Comparison of ENCODE assay signal across 18 cellular contexts in the genomic region with DNA sequence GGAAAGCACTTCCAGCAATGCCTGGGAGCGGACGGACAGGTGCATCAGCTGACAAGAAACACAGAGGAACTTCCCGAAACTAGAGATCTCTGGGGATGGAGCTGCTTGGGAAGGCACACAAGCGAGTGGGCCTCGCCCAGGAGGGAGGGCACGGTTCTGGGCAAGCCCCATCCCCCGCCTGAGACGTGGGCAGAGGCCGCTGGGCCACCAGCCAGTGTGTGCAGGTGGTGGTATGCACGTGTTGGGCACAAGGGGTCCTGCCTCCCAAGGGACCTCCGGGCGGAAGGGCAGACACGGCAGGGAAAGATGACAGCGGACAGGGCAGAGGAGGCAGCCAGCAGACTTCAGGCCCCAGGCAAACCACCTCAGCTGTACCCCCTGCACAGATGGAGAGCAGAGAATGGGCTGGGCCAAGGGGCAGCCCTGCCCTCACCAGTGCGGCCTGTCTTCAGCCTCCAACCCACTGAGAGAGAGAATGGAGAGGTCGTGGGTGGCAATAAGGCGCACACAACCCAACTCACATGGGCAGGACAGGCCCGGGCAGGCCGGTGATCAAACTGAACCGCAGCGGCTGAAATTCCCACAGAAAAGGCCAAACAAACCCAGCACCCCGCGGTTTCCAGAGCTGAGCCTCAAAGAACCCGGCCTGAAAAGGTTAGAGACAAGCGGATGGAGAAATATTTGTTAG. TPM values are rescaled to one million over a fixed set of nuclear protein-coding genes. Genes with fewer than 3 reads are reported as not detected.
DNase-seq lines count a peak whose midpoint lies in the region; ATAC-seq and TF ChIP-seq lines count a peak whose summit lies in the region.
"Had no signal": no experiment of that assay in that cellular context is flagged by ENCODE, and none has a peak within 500 bp of the region (broad histone marks: within the 10 kb centered on the region; RNA-seq: fewer than 3 reads in every experiment).

No MANE protein-coding gene starts in this region.

- ATAC-seq in sciatic nerve: peak; percentile 61
- ATAC-seq in GM21381 (IDR thresholded peaks at IDR 0.05; ENCODE audit: unreplicated experiment): no peak
- ATAC-seq in lower lobe of right lung: no peak
- ATAC-seq: activated CD4-positive, alpha-beta T cell treated with anti-CD3 and anti-CD28 coated beads for 36 hours; naive thymus-derived CD8-positive, alpha-beta T cell had no signal

- H3K4me3 ChIP-seq in astrocyte of the cerebellum (ENCODE audit: low read depth, low read length) (no peak overlapping the region), esophagus squamous epithelium (no peak overlapping the region), lower lobe of right lung (no peak overlapping the region)
- H3K4me3 ChIP-seq: heart left ventricle, tibial artery had no signal

- in situ Hi-C loops in astrocyte of the cerebellum (cut with HindIII; ENCODE audit: low sequenced_read_pairs): loop anchor here (25.0 kb wide), 1 partner anchor 212 kb away; no protein-coding TSS in a partner anchor

- H3K9me3 ChIP-seq in esophagus squamous epithelium (no peaks in the 10 kb centered on the region), lower lobe of right lung (peaks cover 1% of the 10 kb centered on the region)
- H3K9me3 ChIP-seq: tibial artery had no signal

- H3K27ac ChIP-seq in C4-2B (peak overlapping the region; percentile 20; the same call in 1 of the 2 replicates), esophagus squamous epithelium (peak overlapping the region; percentile 34 to 83 (median 74)), lower lobe of right lung (no peak overlapping the region)

- no peak for TF ChIP-seq POLR2A in esophagus squamous epithelium (IDR thresholded peaks at IDR 0.05)

- peaks cover 0 to 57% (median 0%) of the 10 kb centered on the region in 3 donors for H3K36me3 ChIP-seq in esophagus squamous epithelium
- H3K36me3 ChIP-seq in lower lobe of right lung: peaks cover 24% of the 10 kb centered on the region

- TF ChIP-seq CTCF in C4-2B (conservative IDR thresholded peaks at IDR 0.05): no peak
- TF ChIP-seq CTCF in astrocyte of the cerebellum (IDR thresholded peaks at IDR 0.05; ENCODE audit: low read depth, low read length, missing control alignments): no peak
- no peak for TF ChIP-seq CTCF in esophagus squamous epithelium (IDR thresholded peaks at IDR 0.05)
- no peak for TF ChIP-seq CTCF in lower lobe of right lung (IDR thresholded peaks at IDR 0.05)

- WGBS in esophagus squamous epithelium, 2 donors: 43 to 70% methylated on average over 11 to 16 of the region's 25 CpGs

- DNase-seq in astrocyte of the cerebellum (ENCODE audit: low read depth): peak; percentile 77
- no peak for DNase-seq in esophagus squamous epithelium (lab: John Stamatoyannopoulos, UW)
- DNase-seq in sciatic nerve (ENCODE audit: low spot score): no peak
- DNase-seq in stimulated activated naive CD4-positive, alpha-beta T cell treated with Interleukin-2 at 50 U/mL for 16 hours (lab: John Stamatoyannopoulos, UW): no peak
- DNase-seq in NCI-H2171 (lab: John Stamatoyannopoulos, UW): no peak
- DNase-seq in lower lobe of right lung: no peak
- DNase-seq: activated CD4-positive, alpha-beta T cell treated with anti-CD3 and anti-CD28 coated beads for 36 hours; activated naive CD4-positive, alpha-beta T cell treated with anti-CD3 and anti-CD28 coated beads, Interleukin-2, amount 50 U/mL, for 16 hours; Calu3; erythroblast; heart left ventricle; naive thymus-derived CD8-positive, alpha-beta T cell; NCI-H1930; RPMI8226; stimulated activated CD4-positive, alpha-beta T cell treated with anti-CD3 and anti-CD28 coated beads, Interleukin-1b, Interleukin-23, amount 100 ng/mL, for 48 hours; tibial artery had no signal

- H3K4me1 ChIP-seq in esophagus squamous epithelium (peaks cover 0 to 34% (median 6%) of the 10 kb centered on the region in 3 donors), lower lobe of right lung (no peaks in the 10 kb centered on the region)

- intact Hi-C loops in esophagus squamous epithelium (cut with DNase I) (no loop called here), sciatic nerve (cut with DNase I) (no loop called here), lower lobe of right lung (cut with DNase I) (no loop called here)

- H3K27me3 ChIP-seq in esophagus squamous epithelium (no peaks in the 10 kb centered on the region), lower lobe of right lung (ENCODE audit: low read depth) (no peaks in the 10 kb centered on the region)
- H3K27me3 ChIP-seq: heart left ventricle, tibial artery had no signal

RNA-seq across cellular contexts. Expression of a gene that starts 51.2 kb away (rescaled TPM):
- total RNA-seq in esophagus squamous epithelium (10 to 100 TPM; 21.6 to 72.7 (median 35.2) TPM), sciatic nerve (99.5 TPM), lower lobe of right lung (44.9 TPM)
